Comparison of ENCODE assay signal across 1 cellular context in genomic region chr6:43916924-43917877, GRCh38.
TF ChIP-seq lines count a peak whose summit lies in the region.

No MANE protein-coding gene starts in this region.

TF ChIP-seq in HepG2, 621 proteins besides CTCF, POLR2A, EP300 and RAD21 (continued from another document):
- no peak for TF ChIP-seq CEBPZ (IDR thresholded peaks at IDR 0.05; ENCODE audit: low read length)
- peak; percentile 76; the same call in 1 of the 2 replicates for TF ChIP-seq ARID2 (CRISPR knock-in tag; IDR thresholded peaks at IDR 0.05; ENCODE audit: borderline replicate concordance)
- TF ChIP-seq GABPB1 (CRISPR knock-in tag; IDR thresholded peaks at IDR 0.05), result peak; percentile 55; the same call in 1 of the 2 replicates
- peak; percentile 89 for TF ChIP-seq ZNF567 (CRISPR knock-in tag; IDR thresholded peaks at IDR 0.05; ENCODE audit: borderline replicate concordance)
- TF ChIP-seq HNRNPH1 (optimal IDR thresholded peaks at IDR 0.05; ENCODE audit: low read depth, low read length), result no peak
- TF ChIP-seq ETS1 (CRISPR knock-in tag; IDR thresholded peaks at IDR 0.05), result no peak
